In genomic region chr10:59245751-59246150, GRCh38 we compare ENCODE assay signal across 16 cellular contexts.
"Had no signal": no experiment of that assay in that cellular context is flagged by ENCODE, and none has a peak within 500 bp of the region (broad histone marks: within the 10 kb centered on the region; RNA-seq: fewer than 3 reads in every experiment).

No MANE protein-coding gene starts in this region.

- H3K27me3 ChIP-seq: hepatocyte, sigmoid colon, upper lobe of right lung had no signal

- H3K27ac ChIP-seq: epithelial cell of prostate, hepatocyte, lower lobe of right lung, parathyroid adenoma, sigmoid colon, upper lobe of right lung had no signal

- H3K4me1 ChIP-seq: lower lobe of right lung, parathyroid adenoma, upper lobe of right lung had no signal

- H3K36me3 ChIP-seq: lower lobe of right lung, upper lobe of right lung had no signal

- H3K4me3 ChIP-seq: hepatocyte, lower lobe of right lung, sigmoid colon, upper lobe of right lung had no signal

- DNase-seq: activated CD4-positive, alpha-beta T cell treated with anti-CD3 and anti-CD28 coated beads, Interleukin-2, amount 10 ng/mL, durations not matched to agents 7 days and 5 days; activated CD8-positive, alpha-beta T cell treated with anti-CD3 and anti-CD28 coated beads, Interleukin-2, amount 10 ng/mL, durations not matched to agents 7 days and 5 days; activated naive CD4-positive, alpha-beta T cell treated with Interleukin-2 at 50 U/mL for 16 hours; activated naive CD8-positive, alpha-beta T cell treated with anti-CD3 and anti-CD28 coated beads, Interleukin-2, amount 10 ng/mL, durations not matched to agents 7 days and 5 days; activated T-cell treated with anti-CD3 and anti-CD28 coated beads, Interleukin-2, amount 50 U/mL, for 24 hours; amygdala; endodermal cell; foreskin fibroblast; lower lobe of right lung; natural killer cell; sigmoid colon; stimulated activated CD4-positive, alpha-beta T cell treated with anti-CD3 and anti-CD28 coated beads, Interleukin-4, amount 100 ng/mL, for 24 hours; upper lobe of right lung had no signal

- H3K9me3 ChIP-seq: lower lobe of right lung, sigmoid colon, upper lobe of right lung had no signal
